11 cellular contexts compared by ENCODE assay signal in genomic region chr3:120765830-120766511, GRCh38. TPM values are rescaled to one million over a fixed set of nuclear protein-coding genes. Genes with fewer than 3 reads are reported as not detected.
DNase-seq lines count a peak whose midpoint lies in the region; ATAC-seq and TF ChIP-seq lines count a peak whose summit lies in the region.
"Had no signal": no experiment of that assay in that cellular context is flagged by ENCODE, and none has a peak within 500 bp of the region (broad histone marks: within the 10 kb centered on the region; RNA-seq: fewer than 3 reads in every experiment).

No MANE protein-coding gene starts in this region.

- peaks cover 22% of the 10 kb centered on the region for H3K4me1 ChIP-seq in hepatocyte (ENCODE audit: insufficient read depth)

- no peak overlapping the region for H2AFZ ChIP-seq in hepatocyte

- H3K27ac ChIP-seq in hepatocyte: no peak overlapping the region

- H3K79me2 ChIP-seq in hepatocyte: peaks cover 47% of the 10 kb centered on the region

- no peaks in the 10 kb centered on the region for H3K9me3 ChIP-seq in hepatocyte (ENCODE audit: low read depth)

- H3K27me3 ChIP-seq in hepatocyte: no peaks in the 10 kb centered on the region

- no peak for TF ChIP-seq CTCF in hepatocyte (IDR thresholded peaks at IDR 0.05; ENCODE audit: poor library complexity)

- no peak overlapping the region for H3K4me2 ChIP-seq in hepatocyte

- H4K20me1 ChIP-seq in hepatocyte (ENCODE audit: insufficient read depth, poor library complexity, severe bottlenecking): no peaks in the 10 kb centered on the region

- no peak for DNase-seq in left lobe of liver (ENCODE audit: low spot score)
- no peak for DNase-seq in T-helper 2 cell
- DNase-seq in NCI-H187 (lab: John Stamatoyannopoulos, UW): no peak
- no peak for DNase-seq in T-helper 1 cell
- DNase-seq in hepatocyte (ENCODE audit: low spot score): no peak
- DNase-seq: activated CD8-positive, alpha-beta memory T cell treated with anti-CD3 and anti-CD28 coated beads, Interleukin-2, amount 10 ng/mL, durations not matched to agents 7 days and 5 days; Calu3; retina had no signal

- H3K9me2 ChIP-seq in hepatocyte (replicated peaks; ENCODE audit: insufficient read depth): no peaks in the 10 kb centered on the region

- no peaks in the 10 kb centered on the region for H3K36me3 ChIP-seq in hepatocyte (replicated peaks; ENCODE audit: insufficient read depth, low read depth)

- H3K4me3 ChIP-seq in hepatocyte: no peak overlapping the region

- ATAC-seq in GM19043 (IDR thresholded peaks at IDR 0.05; ENCODE audit: low read depth, unreplicated experiment) (peak; percentile 53), GM21737 (IDR thresholded peaks at IDR 0.05; ENCODE audit: unreplicated experiment) (peak; percentile 43), HG03196 (IDR thresholded peaks at IDR 0.05; ENCODE audit: unreplicated experiment) (peak; percentile 58), left lobe of liver (peak; percentile 91)
- ATAC-seq: activated CD8-positive, alpha-beta memory T cell treated with anti-CD3 and anti-CD28 coated beads, Interleukin-2, amount 10 ng/mL, durations not matched to agents 7 days and 5 days had no signal

RNA-seq across cellular contexts. Expression of gene GTF2E1, which starts 23.4 kb away (rescaled TPM):
- total RNA-seq in left lobe of liver (7.1 TPM), hepatocyte (9.2 and 11.6 TPM in 2 replicates)
- polyA plus RNA-seq in hepatocyte: 5.3 and 7.5 TPM in 2 replicates

RNA-seq across cellular contexts. Expression of gene RABL3, which starts 23.7 kb away (rescaled TPM):
- 13.7 TPM for total RNA-seq in left lobe of liver
- 12.7 and 21.4 TPM in 2 replicates for total RNA-seq in hepatocyte
- 16.8 and 23.7 TPM in 2 replicates for polyA plus RNA-seq in hepatocyte
